Comparison of ENCODE assay signal across 28 cellular contexts in the genomic region with DNA sequence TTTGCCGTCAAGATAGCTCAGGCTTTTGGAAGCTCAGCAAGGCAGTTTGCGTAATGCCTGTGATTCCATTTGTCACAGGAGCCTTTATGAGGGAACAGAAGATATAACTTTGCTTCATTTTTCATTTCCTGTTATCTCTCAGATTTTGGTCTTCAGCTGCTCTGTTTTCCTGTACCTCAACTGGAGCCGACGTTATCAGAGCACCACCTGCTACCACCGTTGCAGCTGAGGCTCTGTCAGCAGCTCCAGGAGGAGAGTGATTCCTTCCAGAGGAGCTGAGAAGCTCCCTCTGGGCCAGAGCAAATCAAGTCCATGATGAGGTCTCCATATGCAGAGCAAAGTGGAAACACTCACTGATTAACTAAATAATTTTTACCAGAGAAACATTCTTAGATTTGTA.
"Had no signal": no experiment of that assay in that cellular context is flagged by ENCODE, and none has a peak within 500 bp of the region (broad histone marks: within the 10 kb centered on the region; RNA-seq: fewer than 3 reads in every experiment).

No MANE protein-coding gene starts in this region.

- H3K9me3 ChIP-seq: adrenal gland, esophagus muscularis mucosa, gastroesophageal sphincter had no signal

- H3K4me1 ChIP-seq: adrenal gland, esophagus muscularis mucosa, gastroesophageal sphincter had no signal

- H3K27me3 ChIP-seq: adrenal gland, brain microvascular endothelial cell, esophagus muscularis mucosa, gastroesophageal sphincter had no signal

- H3K4me3 ChIP-seq: adrenal gland, esophagus muscularis mucosa, gastroesophageal sphincter had no signal

- H3K27ac ChIP-seq: adrenal gland, brain microvascular endothelial cell, esophagus muscularis mucosa, gastroesophageal sphincter had no signal

- DNase-seq: activated CD4-positive, alpha-beta memory T cell treated with anti-CD3 and anti-CD28 coated beads for 36 hours; activated CD4-positive, alpha-beta T cell treated with anti-CD3 and anti-CD28 coated beads for 36 hours; activated CD4-positive, alpha-beta T cell treated with anti-CD3 and anti-CD28 coated beads, Interleukin-2, amount 10 ng/mL, durations not matched to agents 24 days and 14 days; activated CD4-positive, CD25-positive, alpha-beta regulatory T cell; activated CD4-positive, CD25-positive, alpha-beta regulatory T cell treated with anti-CD3 and anti-CD28 coated beads, Interleukin-2, amount 50 U/mL, for 72 hours; activated CD8-positive, alpha-beta memory T cell treated with anti-CD3 and anti-CD28 coated beads, Interleukin-2, amount 10 ng/mL, durations not matched to agents 7 days and 5 days; activated CD8-positive, alpha-beta memory T cell treated with anti-CD3 and anti-CD28 coated beads, Interleukin-2, amount 50 U/mL, for 4 hours; activated CD8-positive, alpha-beta T cell treated with anti-CD3 and anti-CD28 coated beads, Interleukin-2, amount 10 ng/mL, durations not matched to agents 7 days and 5 days; activated effector memory CD4-positive, alpha-beta T cell treated with anti-CD3 and anti-CD28 coated beads, Interleukin-2, amount 50 U/mL, for 16 hours; activated naive CD4-positive, alpha-beta T cell treated with anti-CD3 and anti-CD28 coated beads for 36 hours; activated naive CD8-positive, alpha-beta T cell treated with anti-CD3 and anti-CD28 coated beads for 36 hours; activated naive CD8-positive, alpha-beta T cell treated with anti-CD3 and anti-CD28 coated beads, Interleukin-2, amount 50 U/mL, for 24 hours; activated T-cell treated with anti-CD3 and anti-CD28 coated beads, Interleukin-2, amount 50 U/mL, for 1 hour; activated T-cell treated with anti-CD3 and anti-CD28 coated beads, Interleukin-2, amount 50 U/mL, for 48 hours; anterior cingulate cortex; brain microvascular endothelial cell; caudate nucleus; cortex of kidney; dermis blood vessel endothelial cell; effector CD4-positive, alpha-beta T cell; effector memory CD8-positive, alpha-beta T cell; erythroblast; foreskin melanocyte; head of caudate nucleus; T-helper 2 cell had no signal

- H3K36me3 ChIP-seq: adrenal gland, brain microvascular endothelial cell, esophagus muscularis mucosa, gastroesophageal sphincter had no signal

- ATAC-seq: activated CD4-positive, alpha-beta T cell treated with anti-CD3 and anti-CD28 coated beads for 36 hours; activated CD8-positive, alpha-beta memory T cell treated with anti-CD3 and anti-CD28 coated beads, Interleukin-2, amount 10 ng/mL, durations not matched to agents 7 days and 5 days; activated CD8-positive, alpha-beta T cell treated with anti-CD3 and anti-CD28 coated beads, Interleukin-2, amount 10 ng/mL, durations not matched to agents 7 days and 5 days; activated naive CD8-positive, alpha-beta T cell treated with anti-CD3 and anti-CD28 coated beads, Interleukin-2, amount 50 U/mL, for 24 hours; effector memory CD8-positive, alpha-beta T cell; gastroesophageal sphincter had no signal
